Comparison of ENCODE assay signal across 35 cellular contexts in the genomic region with DNA sequence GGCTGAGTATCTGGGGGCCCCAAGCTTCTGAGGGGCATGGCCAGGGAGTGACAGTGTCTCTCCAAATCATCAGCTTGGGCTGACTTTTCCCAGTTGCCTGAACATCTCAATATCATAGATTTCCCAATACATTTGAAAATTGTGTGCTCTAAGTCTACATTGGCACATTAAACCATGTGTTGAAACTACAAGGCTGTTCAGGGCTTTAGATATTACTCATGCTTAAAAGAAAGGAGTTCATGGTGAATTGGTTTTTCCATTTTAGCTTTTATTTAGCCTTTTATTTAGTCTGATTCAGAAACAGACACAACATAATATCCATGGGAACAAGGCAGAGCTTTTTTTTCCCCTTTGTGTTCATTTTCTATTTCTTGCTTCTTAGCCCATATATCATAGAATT. TPM values are rescaled to one million over a fixed set of nuclear protein-coding genes. Genes with fewer than 3 reads are reported as not detected.
"Had no signal": no experiment of that assay in that cellular context is flagged by ENCODE, and none has a peak within 500 bp of the region (broad histone marks: within the 10 kb centered on the region; RNA-seq: fewer than 3 reads in every experiment).

No MANE protein-coding gene starts in this region.

- H3K9ac ChIP-seq: neural progenitor cell, parathyroid adenoma had no signal

- H3K4me1 ChIP-seq: adrenal gland, ascending aorta, colonic mucosa, left ventricle myocardium inferior, neural progenitor cell, parathyroid adenoma, right atrium auricular region, uterus had no signal

- H3K9me3 Mint-ChIP-seq: activated CD4-positive, alpha-beta memory T cell treated with anti-CD3 and anti-CD28 coated beads, Interleukin-2, amount 10 ng/mL, durations not matched to agents 7 days and 5 days; activated naive CD4-positive, alpha-beta T cell treated with anti-CD3 and anti-CD28 coated beads, Interleukin-2, amount 10 ng/mL, durations not matched to agents 7 days and 5 days; natural killer cell had no signal

- H3K4me3 ChIP-seq: adrenal gland, ascending aorta, cardiac muscle cell, colonic mucosa, left ventricle myocardium inferior, lung, neural progenitor cell, right atrium auricular region, thoracic aorta, uterus had no signal

- ATAC-seq: natural killer cell, T-cell had no signal

- DNase-seq: activated CD4-positive, alpha-beta memory T cell treated with anti-CD3 and anti-CD28 coated beads, Interleukin-2, amount 10 ng/mL, durations not matched to agents 7 days and 5 days; activated CD4-positive, alpha-beta T cell treated with anti-CD3 and anti-CD28 coated beads for 4 hours; activated CD4-positive, CD25-positive, alpha-beta regulatory T cell; activated CD8-positive, alpha-beta memory T cell treated with anti-CD3 and anti-CD28 coated beads, Interleukin-2, amount 50 U/mL, for 48 hours; activated gamma-delta T cell; activated naive CD4-positive, alpha-beta T cell treated with anti-CD3 and anti-CD28 coated beads, Interleukin-2, amount 10 ng/mL, durations not matched to agents 7 days and 5 days; activated T-cell treated with anti-CD3 and anti-CD28 coated beads, Interleukin-2, amount 50 U/mL, for 24 hours; adrenal gland; cerebellar nuclear complex; colonic mucosa; effector memory CD4-positive, alpha-beta T cell; foreskin melanocyte; islet precursor cell; left ventricle myocardium inferior; mesendoderm; natural killer cell; occipital lobe; stimulated activated CD4-positive, alpha-beta T cell treated with anti-CD3 and anti-CD28 coated beads, Interleukin-15, amount 100 ng/mL, for 24 hours; stimulated activated naive CD4-positive, alpha-beta T cell; T-cell; uterus had no signal

- H3K4me1 Mint-ChIP-seq: activated CD4-positive, alpha-beta memory T cell treated with anti-CD3 and anti-CD28 coated beads, Interleukin-2, amount 10 ng/mL, durations not matched to agents 7 days and 5 days; activated naive CD4-positive, alpha-beta T cell treated with anti-CD3 and anti-CD28 coated beads, Interleukin-2, amount 10 ng/mL, durations not matched to agents 7 days and 5 days; natural killer cell; T-cell had no signal

- H3K27me3 ChIP-seq: adrenal gland, ascending aorta, cardiac muscle cell, colonic mucosa, neural progenitor cell, right atrium auricular region, uterus had no signal

- H3K9me3 ChIP-seq: adrenal gland, ascending aorta, colonic mucosa, thoracic aorta, uterus had no signal

- H3K36me3 ChIP-seq: adrenal gland, ascending aorta, cardiac muscle cell, colonic mucosa, left ventricle myocardium inferior, neural progenitor cell, right atrium auricular region, thoracic aorta, uterus had no signal

- H3K4me3 Mint-ChIP-seq: activated CD4-positive, alpha-beta memory T cell treated with anti-CD3 and anti-CD28 coated beads, Interleukin-2, amount 10 ng/mL, durations not matched to agents 7 days and 5 days; activated naive CD4-positive, alpha-beta T cell treated with anti-CD3 and anti-CD28 coated beads, Interleukin-2, amount 10 ng/mL, durations not matched to agents 7 days and 5 days; activated T-cell treated with anti-CD3 and anti-CD28 coated beads, Interleukin-2, amount 50 U/mL, for 24 hours; brain; natural killer cell; neural progenitor cell; T-cell; type B pancreatic cell had no signal

- H3K36me3 Mint-ChIP-seq: activated naive CD4-positive, alpha-beta T cell treated with anti-CD3 and anti-CD28 coated beads, Interleukin-2, amount 10 ng/mL, durations not matched to agents 7 days and 5 days; brain; natural killer cell; neural progenitor cell; T-cell; type B pancreatic cell had no signal

- H3K27ac Mint-ChIP-seq: activated CD4-positive, alpha-beta memory T cell treated with anti-CD3 and anti-CD28 coated beads, Interleukin-2, amount 10 ng/mL, durations not matched to agents 7 days and 5 days; activated naive CD4-positive, alpha-beta T cell treated with anti-CD3 and anti-CD28 coated beads, Interleukin-2, amount 10 ng/mL, durations not matched to agents 7 days and 5 days; activated T-cell treated with anti-CD3 and anti-CD28 coated beads, Interleukin-2, amount 50 U/mL, for 24 hours; brain; natural killer cell; neural progenitor cell; T-cell; type B pancreatic cell had no signal

RNA-seq across cellular contexts. Expression of a gene that starts 49.9 kb away (rescaled TPM):
- total RNA-seq: activated CD4-positive, alpha-beta memory T cell treated with anti-CD3 and anti-CD28 coated beads, Interleukin-2, amount 10 ng/mL, durations not matched to agents 7 days and 5 days; ascending aorta; cardiac muscle cell; dermis microvascular lymphatic vessel endothelial cell; epithelial cell of proximal tubule; fibroblast of lung; natural killer cell; pulmonary artery endothelial cell; T-cell; T-helper 2 cell treated with Interferon-gamma antibody and Interleukin-4, amounts not matched to agents 100 ng/mL and 5 ng/mL, for 36 hours had no signal
- polyA plus RNA-seq: cardiac muscle cell, fibroblast of lung had no signal
